9 cellular contexts compared by ENCODE assay signal in the genomic region with DNA sequence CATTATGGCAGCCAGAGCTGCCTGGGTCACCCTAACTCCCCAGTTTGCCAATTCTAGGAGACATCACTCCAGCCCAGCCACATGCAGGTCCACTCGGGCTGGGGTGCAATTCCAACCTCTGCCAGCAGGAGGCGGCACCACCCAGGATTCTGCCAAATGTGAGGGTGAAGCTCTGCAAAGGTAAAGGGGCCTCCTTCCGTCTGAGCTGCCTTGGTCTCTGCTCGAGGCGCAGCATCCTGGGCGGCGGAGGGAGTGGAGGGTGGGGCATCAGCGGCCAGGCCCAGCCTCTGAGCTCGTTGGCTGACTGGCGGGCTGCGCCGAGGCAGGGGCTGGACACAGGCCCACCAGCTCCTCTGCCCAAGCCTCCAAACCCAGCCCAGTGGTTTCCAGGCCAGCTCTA.
A peak's percentile ranks its signal among the peaks of the same experiment; 100 is the strongest.
DNase-seq lines count a peak whose midpoint lies in the region; ATAC-seq, FAIRE-seq and TF ChIP-seq lines count a peak whose summit lies in the region.
"Had no signal": no experiment of that assay in that cellular context is flagged by ENCODE, and none has a peak within 500 bp of the region (broad histone marks: within the 10 kb centered on the region; RNA-seq: fewer than 3 reads in every experiment).

No MANE protein-coding gene starts in this region.

- TF ChIP-seq CTCF in GM10248 (IDR thresholded peaks at IDR 0.05; ENCODE audit: control extremely low read depth, extremely low read depth, low read depth, missing control alignments) (peak; percentile 37), WERI-Rb-1 (IDR thresholded peaks at IDR 0.05; ENCODE audit: low read depth, low read length) (peak; percentile 93), endothelial cell of umbilical vein (IDR thresholded peaks at IDR 0.05; ENCODE audit: extremely low read depth in 1 of 2, insufficient read depth in 1 of 2, low read depth in 1 of 2, low read length in 2 of 2) (peak; percentile 53 to 67)

- no peak overlapping the region for H2AFZ ChIP-seq in endothelial cell of umbilical vein (ENCODE audit: low read depth, low read length)

- H3K79me2 ChIP-seq in endothelial cell of umbilical vein (ENCODE audit: control insufficient read depth, insufficient read depth, low read length) = no peaks in the 10 kb centered on the region

- no peaks in the 10 kb centered on the region for H4K20me1 ChIP-seq in endothelial cell of umbilical vein (replicated peaks; ENCODE audit: control insufficient read depth, extremely low read depth, insufficient read depth, low read length)

- BruUV-seq in endothelial cell of umbilical vein (replicated peaks; lab: Mats Ljungman, UMichigan) = no TSS peak

- no peak for TF ChIP-seq POLR2A in endothelial cell of umbilical vein (IDR thresholded peaks at IDR 0.05; ENCODE audit: low read depth, low read length)

- no peaks in the 10 kb centered on the region for H3K9me1 ChIP-seq in endothelial cell of umbilical vein (replicated peaks; ENCODE audit: control insufficient read depth, extremely low read depth, insufficient read depth, low read length)

- no peak overlapping the region for H3K27ac ChIP-seq in WERI-Rb-1
- H3K27ac ChIP-seq in endothelial cell of umbilical vein (ENCODE audit: insufficient read depth, low read depth, low read length) = no peak overlapping the region

- H3K9ac ChIP-seq in endothelial cell of umbilical vein (replicated peaks; ENCODE audit: extremely low read depth, insufficient read depth, low read length) = no peak overlapping the region

- H3K4me3 ChIP-seq in WERI-Rb-1 (ENCODE audit: low read depth, low read length) = no peak overlapping the region
- H3K4me3 ChIP-seq in endothelial cell of umbilical vein (replicated peaks in 1 of 3; ENCODE audit: insufficient read depth in 1 of 3, low read depth in 1 of 3, low read length in 3 of 3) = no peak overlapping the region

- dilution Hi-C loops in endothelial cell of umbilical vein (cut with MboI; ENCODE audit: extremely low pct_ligation_motif_present, low sequenced_read_pairs) = no loop called here

- H3K36me3 ChIP-seq in WERI-Rb-1 (no peaks in the 10 kb centered on the region; the same call in 1 of the 2 replicates), endothelial cell of umbilical vein (ENCODE audit: control insufficient read depth in 2 of 2, extremely low read depth in 1 of 2, insufficient read depth in 2 of 2, low read length in 2 of 2) (no peaks in the 10 kb centered on the region)

- H3K9me3 ChIP-seq in WERI-Rb-1 (ENCODE audit: severe bottlenecking) (no peaks in the 10 kb centered on the region), endothelial cell of umbilical vein (replicated peaks; ENCODE audit: control insufficient read depth, insufficient read depth, low read length) (no peaks in the 10 kb centered on the region)

- no peak for ATAC-seq in GM18868 (IDR thresholded peaks at IDR 0.05; ENCODE audit: unreplicated experiment)
- ATAC-seq in GM19035 (IDR thresholded peaks at IDR 0.05; ENCODE audit: unreplicated experiment) = no peak

- CTCF ChIA-PET in GM10248 (lab: Yijun Ruan, JAX) (interaction anchor here (0.9 to 1.3 kb wide), 3 partner anchors 21 to 102 kb away, joined by 3 read pairs; no protein-coding TSS in a partner anchor), endothelial cell of umbilical vein (lab: Charles Lee) (interaction anchor here (0.7 to 1.4 kb wide), 4 partner anchors 12 to 101 kb away, joined by 3 to 6 read pairs (median 4); no protein-coding TSS in a partner anchor)

- H3K27me3 ChIP-seq in WERI-Rb-1 (ENCODE audit: insufficient read depth, low read depth, severe bottlenecking) = no peaks in the 10 kb centered on the region
- H3K27me3 ChIP-seq in endothelial cell of umbilical vein (ENCODE audit: control insufficient read depth in 2 of 2, insufficient read depth in 2 of 2, low read length in 2 of 2) = no peaks in the 10 kb centered on the region

- FAIRE-seq in endothelial cell of umbilical vein (lab: Jason Lieb, UNC) = no peak

- H3K4me1 ChIP-seq in endothelial cell of umbilical vein (ENCODE audit: control insufficient read depth, extremely low read depth, insufficient read depth, low read length) = no peaks in the 10 kb centered on the region

- intact Hi-C loops in endothelial cell of umbilical vein (cut with micrococcal nuclease) = no loop called here

- DNase-seq in GM10248 (ENCODE audit: extremely low spot score) (no peak), WERI-Rb-1 (peak; percentile 47), endothelial cell of umbilical vein (ENCODE audit: low read depth, low spot score) (no peak), EL (no peak), NCI-H2171 (lab: John Stamatoyannopoulos, UW) (no peak)
- DNase-seq in stimulated activated CD4-positive, alpha-beta T cell treated with anti-CD3 and anti-CD28 coated beads, Interleukin-12 subunit alpha, Interleukin-12 subunit beta, amount 100 ng/mL, for 4 hours = peak; percentile 21
- DNase-seq: NCI-H510A had no signal

- no peak overlapping the region for H3K4me2 ChIP-seq in endothelial cell of umbilical vein (ENCODE audit: insufficient read depth, low read length)

- POLR2A ChIA-PET in GM10248 (lab: Yijun Ruan, JAX) = no interaction called here
- POLR2A ChIA-PET in endothelial cell of umbilical vein (lab: Charles Lee) = no interaction called here

TF ChIP-seq in endothelial cell of umbilical vein, 7 proteins besides CTCF, POLR2A, EP300 and RAD21:
- TF ChIP-seq FOS (IDR thresholded peaks at IDR 0.05; ENCODE audit: borderline replicate concordance, insufficient read depth, low read length) (no peak), POLR2AphosphoS5 (IDR thresholded peaks at IDR 0.05; ENCODE audit: insufficient read depth, low read depth, low read length) (no peak), MYC (IDR thresholded peaks at IDR 0.05; ENCODE audit: low read depth, low read length) (no peak), EZH2 (IDR thresholded peaks at IDR 0.05; ENCODE audit: borderline replicate concordance, low read depth, low read length, severe bottlenecking) (no peak), GATA2 (IDR thresholded peaks at IDR 0.05; ENCODE audit: insufficient read depth, insufficient read length, low read depth, low read length) (no peak), JUN (IDR thresholded peaks at IDR 0.05; ENCODE audit: borderline replicate concordance, insufficient read depth, insufficient read length, low read depth) (no peak)
- TF ChIP-seq, protein P1, sequence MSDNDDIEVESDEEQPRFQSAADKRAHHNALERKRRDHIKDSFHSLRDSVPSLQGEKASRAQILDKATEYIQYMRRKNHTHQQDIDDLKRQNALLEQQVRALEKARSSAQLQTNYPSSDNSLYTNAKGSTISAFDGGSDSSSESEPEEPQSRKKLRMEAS (IDR thresholded peaks at IDR 0.05; ENCODE audit: insufficient read depth, insufficient read length) = no peak

Comparison
In these comparisons a context has a peak if more than half of its experiments do, and no peak if none do; other contexts are left out.
1. DNase-seq: peak in WERI-Rb-1 (single experiment) and stimulated activated CD4-positive, alpha-beta T cell treated with anti-CD3 and anti-CD28 coated beads, Interleukin-12 subunit alpha, Interleukin-12 subunit beta, amount 100 ng/mL, for 4 hours (single experiment); none in GM10248 (single experiment), endothelial cell of umbilical vein (single experiment), EL (single experiment) and NCI-H2171 (single experiment).
2. CTCF ChIP-seq: peak in every context shown above with its lines; median percentile 93 in WERI-Rb-1; 60 in endothelial cell of umbilical vein; 37 in GM10248.